8 cellular contexts compared by ENCODE assay signal in genomic region chr22:21000215-21000986, GRCh38. TPM values are rescaled to one million over a fixed set of nuclear protein-coding genes. Genes with fewer than 3 reads are reported as not detected.
A peak's percentile ranks its signal among the peaks of the same experiment; 100 is the strongest.
DNase-seq lines count a peak whose midpoint lies in the region; ATAC-seq and TF ChIP-seq lines count a peak whose summit lies in the region.

No MANE protein-coding gene starts in this region.

- H3K4me3 Mint-ChIP-seq in osteocyte (ENCODE audit: unreplicated experiment), result peak overlapping the region; percentile 95

- 0 out of 2 replicates have a peak, but pooled peaks cover 3% of the 10 kb centered on the region for H4K20me1 ChIP-seq in OCI-LY3 (ENCODE audit: insufficient read depth, low read length)

- no peaks in the 10 kb centered on the region for H3K9me3 ChIP-seq in ES-I3 (ENCODE audit: control insufficient read depth, insufficient read depth, low read length)
- H3K9me3 ChIP-seq in OCI-LY3 (ENCODE audit: insufficient read depth, low read length), result no peaks in the 10 kb centered on the region
- H3K9me3 ChIP-seq in ectodermal cell (ENCODE audit: control insufficient read depth, low read length), result no peaks in the 10 kb centered on the region

- WGBS in ectodermal cell, 2 experiments, result 85 to 86% methylated on average over 21 of the region's 21 CpGs

- H3K4me3 ChIP-seq in OCI-LY3 (ENCODE audit: low read length), result peak overlapping the region; percentile 91
- H3K4me3 ChIP-seq in ectodermal cell (ENCODE audit: insufficient read depth, low read depth, low read length), result peak overlapping the region; percentile 58

- ATAC-seq in GM21423 (IDR thresholded peaks at IDR 0.05; ENCODE audit: unreplicated experiment), result no peak

- H3K27ac ChIP-seq in OCI-LY3 (ENCODE audit: low read length), result no peak overlapping the region
- no peak overlapping the region for H3K27ac ChIP-seq in ectodermal cell (ENCODE audit: insufficient read depth, low read depth, low read length, poor library complexity, severe bottlenecking)

- H3K27ac Mint-ChIP-seq in osteocyte (ENCODE audit: unreplicated experiment), result no peak overlapping the region

- peak overlapping the region; percentile 92 for H3K9ac ChIP-seq in ES-I3 (ENCODE audit: low read depth, low read length)
- peak overlapping the region; percentile 98 for H3K9ac ChIP-seq in OCI-LY3 (ENCODE audit: low read length)

- H3K36me3 Mint-ChIP-seq in osteocyte (ENCODE audit: unreplicated experiment), result peaks cover 5% of the 10 kb centered on the region

- no peaks in the 10 kb centered on the region for H3K27me3 Mint-ChIP-seq in osteocyte (ENCODE audit: unreplicated experiment)

- H3K36me3 ChIP-seq in ES-I3 (ENCODE audit: insufficient read depth, low read length) (no peaks in the 10 kb centered on the region; the same call in 1 of the 2 replicates), OCI-LY3 (replicated peaks; ENCODE audit: low read depth, low read length) (peaks cover 42% of the 10 kb centered on the region), ectodermal cell (ENCODE audit: control insufficient read depth, insufficient read depth, low read length) (peaks cover 4% of the 10 kb centered on the region)

- peaks cover 28% of the 10 kb centered on the region for H3K4me1 Mint-ChIP-seq in osteocyte (ENCODE audit: unreplicated experiment)

- no peak for TF ChIP-seq CTCF in OCI-LY3 (IDR thresholded peaks at IDR 0.05; ENCODE audit: low read depth, low read length)
- TF ChIP-seq CTCF in osteocyte (IDR thresholded peaks at IDR 0.05), result no peak

- no peaks in the 10 kb centered on the region for H3K9me3 Mint-ChIP-seq in osteocyte (ENCODE audit: unreplicated experiment)

- H3K79me2 ChIP-seq in OCI-LY3 (ENCODE audit: low read length), result peaks cover 35% of the 10 kb centered on the region

- DNase-seq in osteocyte (ENCODE audit: extremely low spot score, unreplicated experiment) (no peak), SIG-M5 (lab: John Stamatoyannopoulos, UW) (no peak), OCI-M2 (lab: John Stamatoyannopoulos, UW; ENCODE audit: unreplicated experiment) (no peak), COLO829 (ENCODE audit: low spot score) (no peak)

- no peaks in the 10 kb centered on the region for H3K27me3 ChIP-seq in OCI-LY3 (ENCODE audit: low read depth, low read length)
- no peaks in the 10 kb centered on the region for H3K27me3 ChIP-seq in ectodermal cell (ENCODE audit: control insufficient read depth, insufficient read depth, low read length, poor library complexity, severe bottlenecking)

- H3K4me1 ChIP-seq in ES-I3 (ENCODE audit: insufficient read depth, low read length) (no peaks in the 10 kb centered on the region; the same call in 1 of the 2 replicates), OCI-LY3 (ENCODE audit: low read length) (peaks cover 18% of the 10 kb centered on the region), ectodermal cell (ENCODE audit: control insufficient read depth, insufficient read depth, low read length) (peaks cover 13% of the 10 kb centered on the region)

- no peak overlapping the region for H2AFZ ChIP-seq in OCI-LY3 (ENCODE audit: low read depth, low read length)

- peak overlapping the region; percentile 75 for H3K4me2 ChIP-seq in OCI-LY3 (ENCODE audit: low read length)

RNA-seq across cellular contexts. Expression of gene THAP7, which starts 1.5 kb away (rescaled TPM):
- 31.1 TPM for polyA plus RNA-seq in ectodermal cell (2013, experiment 1 of 4)
- 38.6 TPM for polyA plus RNA-seq in ectodermal cell (2013, experiment 2 of 4)
- polyA plus RNA-seq in ectodermal cell (2013, experiment 3 of 4), result 27.1 TPM
- 31.5 TPM for polyA plus RNA-seq in ectodermal cell (2013, experiment 4 of 4)
- 24.8 and 27.0 TPM in 2 replicates for total RNA-seq in osteocyte

RNA-seq across cellular contexts. Expression of gene P2RX6, which starts 14.6 kb away (rescaled TPM):
- 2.6 TPM for polyA plus RNA-seq in ectodermal cell (2013, experiment 1 of 4)
- polyA plus RNA-seq in ectodermal cell (2013, experiment 2 of 4), result 2.1 TPM
- polyA plus RNA-seq in ectodermal cell (2013, experiment 3 of 4), result 1.9 TPM
- polyA plus RNA-seq in ectodermal cell (2013, experiment 4 of 4), result 2.6 TPM
- total RNA-seq in osteocyte, result 2.6 and 3.5 TPM in 2 replicates

RNA-seq across cellular contexts. Expression of gene LZTR1, which starts 18.3 kb away (rescaled TPM):
- polyA plus RNA-seq in ectodermal cell (2013, experiment 1 of 4), result 54.3 TPM
- 56.9 TPM for polyA plus RNA-seq in ectodermal cell (2013, experiment 2 of 4)
- polyA plus RNA-seq in ectodermal cell (2013, experiment 3 of 4), result 33.7 TPM
- polyA plus RNA-seq in ectodermal cell (2013, experiment 4 of 4), result 37.1 TPM
- total RNA-seq in osteocyte, result 89.4 and 91.5 TPM in 2 replicates

RNA-seq across cellular contexts. Expression of gene SLC7A4, which starts 32.0 kb away (rescaled TPM):
- polyA plus RNA-seq in ectodermal cell (2013, experiment 1 of 4), result 0.28 TPM
- polyA plus RNA-seq in ectodermal cell (2013, experiment 2 of 4), result 0.43 TPM
- polyA plus RNA-seq in ectodermal cell (2013, experiment 3 of 4), result not detected
- 0.45 TPM for polyA plus RNA-seq in ectodermal cell (2013, experiment 4 of 4)
- total RNA-seq in osteocyte, result not detected in 2 replicates

RNA-seq across cellular contexts. Expression of gene AIFM3, which starts 33.3 kb away (rescaled TPM):
- 14.5 TPM for polyA plus RNA-seq in ectodermal cell (2013, experiment 1 of 4)
- polyA plus RNA-seq in ectodermal cell (2013, experiment 2 of 4), result 16.8 TPM
- 8.0 TPM for polyA plus RNA-seq in ectodermal cell (2013, experiment 3 of 4)
- 9.9 TPM for polyA plus RNA-seq in ectodermal cell (2013, experiment 4 of 4)
- total RNA-seq in osteocyte, result 0.65 and 0.99 TPM in 2 replicates
